Comparison of ENCODE assay signal across 8 cellular contexts in the genomic region with DNA sequence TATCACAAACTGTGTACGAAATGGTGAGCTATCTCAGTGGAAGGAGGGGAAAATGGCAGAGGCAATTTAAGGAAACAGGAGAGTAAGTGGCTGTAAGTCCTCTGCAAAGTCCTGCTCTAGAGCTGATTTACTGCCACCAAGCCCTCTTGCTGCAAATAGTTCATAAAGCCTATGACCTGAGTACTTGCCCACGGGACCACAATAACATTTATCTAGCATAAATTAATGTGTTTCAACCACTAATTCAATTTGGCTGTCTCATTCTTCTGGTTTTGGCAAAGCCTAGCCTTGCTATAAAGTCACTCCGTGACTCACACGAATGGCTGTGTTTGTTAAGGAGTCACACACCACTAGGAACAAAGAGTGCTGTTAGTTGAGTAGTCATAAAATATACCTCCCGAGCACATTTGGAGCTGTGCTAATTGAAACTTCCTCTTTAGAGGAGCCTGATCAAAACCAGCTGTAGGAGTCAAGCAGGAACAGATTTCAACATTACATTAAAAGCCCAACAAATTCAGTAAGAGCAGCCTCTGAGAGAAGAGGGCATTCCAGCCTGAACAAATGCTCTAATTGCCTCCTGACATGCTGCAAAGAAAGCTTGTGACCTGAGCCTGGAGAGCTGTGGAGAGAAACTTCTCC.
DNase-seq lines count a peak whose midpoint lies in the region; ATAC-seq, FAIRE-seq and TF ChIP-seq lines count a peak whose summit lies in the region.

No MANE protein-coding gene starts in this region.

- H3K4me1 ChIP-seq in PC-9 (replicated peaks; ENCODE audit: insufficient read depth) = peaks cover 41% of the 10 kb centered on the region

- no peaks in the 10 kb centered on the region for H3K9me2 ChIP-seq in PC-9 (ENCODE audit: insufficient read depth)

- peak overlapping the region; percentile 71 for H2AFZ ChIP-seq in PC-9

- DNase-seq in AG08395 (ENCODE audit: low spot score) = peak; percentile 92
- peak; percentile 48 for DNase-seq in HTR-8/SVneo (ENCODE audit: insufficient read length, low spot score)
- peak in 1 of 2 experiments; percentile 95 for DNase-seq in PC-9
- peak; percentile 95 for DNase-seq in epithelial cell of prostate (ENCODE audit: low read depth, low spot score)
- peak; percentile 96 for DNase-seq in myocyte (ENCODE audit: low read depth)
- no peak for DNase-seq in KG1 (lab: John Stamatoyannopoulos, UW)

- H3K27ac ChIP-seq in PC-9 (peak overlapping the region; percentile 86), epithelial cell of prostate (peak overlapping the region; percentile 91)

- no peaks in the 10 kb centered on the region; the same call in 1 of the 2 replicates for H3K9me3 ChIP-seq in PC-9 (ENCODE audit: insufficient read depth, low read depth)

- H3K4me3 ChIP-seq in PC-9 = peak overlapping the region; percentile 25

- H3F3A ChIP-seq in PC-9 (ENCODE audit: insufficient read depth, low read depth) = peaks cover 32% of the 10 kb centered on the region

- POLR2A ChIA-PET in PC-9 (lab: Charles Lee; ENCODE audit: unreplicated experiment) = no interaction called here

- intact Hi-C loops in PC-9 (cut with micrococcal nuclease; ENCODE audit: unreplicated experiment) = no loop called here

- H3K36me3 ChIP-seq in PC-9 (ENCODE audit: low read depth) = no peaks in the 10 kb centered on the region

- H3K4me2 ChIP-seq in PC-9 = peak overlapping the region; percentile 62

- TF ChIP-seq CTCF in PC-9 (conservative IDR thresholded peaks at IDR 0.05) = no peak

- H3K27me3 ChIP-seq in PC-9 (ENCODE audit: insufficient read depth, low read depth) = no peaks in the 10 kb centered on the region

- CTCF ChIA-PET in PC-9 (lab: Charles Lee) = no interaction called here

- peak; percentile 90 for FAIRE-seq in HTR-8/SVneo (lab: Jason Lieb, UNC)

- no TSS peak for BruUV-seq in PC-9 (replicated peaks; lab: Mats Ljungman, UMichigan)

- H4K20me1 ChIP-seq in PC-9 (ENCODE audit: insufficient read depth) = no peaks in the 10 kb centered on the region

- ATAC-seq in GM18868 (IDR thresholded peaks at IDR 0.05; ENCODE audit: unreplicated experiment) = no peak
- ATAC-seq in GM19455 (IDR thresholded peaks at IDR 0.05; ENCODE audit: unreplicated experiment) = no peak

- H3K79me2 ChIP-seq in PC-9 (ENCODE audit: low read depth) = no peaks in the 10 kb centered on the region
